In the genomic region with DNA sequence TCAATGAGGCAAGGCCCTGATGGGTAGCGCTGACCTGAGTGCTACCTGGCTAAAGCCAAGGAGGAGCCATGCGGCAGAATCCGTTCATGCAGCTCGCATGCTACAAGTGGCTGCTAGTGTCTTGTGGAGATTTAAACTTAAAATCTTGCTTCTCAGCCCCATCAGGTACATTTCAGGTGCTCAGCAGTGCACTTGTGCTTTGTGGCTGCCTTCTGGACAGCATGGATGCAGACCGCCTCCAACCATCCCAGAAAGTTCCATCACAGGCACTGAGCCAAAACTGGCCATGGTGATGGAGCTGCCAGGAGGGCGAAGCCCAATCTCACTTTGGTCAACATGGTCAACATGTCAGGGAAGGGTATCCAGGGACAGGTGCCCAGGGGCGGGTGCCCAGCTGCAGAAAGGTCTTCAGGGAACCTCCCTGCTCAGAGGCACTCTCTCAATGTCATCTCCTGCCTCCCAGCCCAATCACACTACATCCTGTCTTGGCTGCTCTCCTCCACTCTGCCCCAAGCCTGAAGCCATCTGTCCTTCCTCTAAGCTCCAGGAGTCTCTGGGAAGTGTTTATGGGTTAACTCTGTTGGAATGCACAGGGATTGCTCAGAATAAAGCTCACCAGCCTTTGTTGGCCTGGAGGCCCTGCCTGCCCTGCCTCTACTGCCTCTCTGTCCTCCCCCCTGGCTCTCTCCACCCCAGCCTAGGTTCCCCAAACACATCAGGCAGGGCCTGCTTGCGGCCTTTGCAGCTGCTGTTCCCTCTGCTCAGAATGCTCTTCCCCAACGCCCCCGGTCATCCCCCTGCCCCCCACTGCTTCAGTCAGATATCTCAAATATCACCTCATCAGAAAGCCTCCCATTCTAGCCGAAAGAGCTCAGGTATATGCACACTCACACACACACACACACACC, we compare ENCODE assay signal across 12 cellular contexts. TPM values are rescaled to one million over a fixed set of nuclear protein-coding genes. Genes with fewer than 3 reads are reported as not detected.
A peak's percentile ranks its signal among the peaks of the same experiment; 100 is the strongest.
DNase-seq lines count a peak whose midpoint lies in the region; ATAC-seq and TF ChIP-seq lines count a peak whose summit lies in the region.
"Had no signal": no experiment of that assay in that cellular context is flagged by ENCODE, and none has a peak within 500 bp of the region (broad histone marks: within the 10 kb centered on the region; RNA-seq: fewer than 3 reads in every experiment).

No MANE protein-coding gene starts in this region.

- H3K27ac ChIP-seq in trophoblast cell (ENCODE audit: low read depth, low read length) (no peak overlapping the region), psoas muscle (no peak overlapping the region)

- no peak overlapping the region for H3K18ac ChIP-seq in trophoblast cell (ENCODE audit: low read length)

- no peak overlapping the region for H2BK5ac ChIP-seq in trophoblast cell (ENCODE audit: low read depth, low read length, poor library complexity)

- no CpG with 5 or more reads among the region's 11 CpGs for WGBS in trophoblast cell (ENCODE audit: extremely low coverage, insufficient coverage, insufficient read length)
- 90 to 93% (median 93%) methylated on average over 11 of the region's 11 CpGs for WGBS in psoas muscle, 3 donors

- intact Hi-C loops in psoas muscle (cut with DNase I), result loop anchor here (2.0 to 5.0 kb wide), 2 partner anchors 68 to 69 kb away; no protein-coding TSS in a partner anchor

- no peak for ATAC-seq in central memory CD8-positive, alpha-beta T cell (replicated peaks; ENCODE audit: extremely low read depth, poor library complexity, severe bottlenecking)
- no peak for ATAC-seq in psoas muscle

- H3K9ac ChIP-seq in trophoblast cell (ENCODE audit: low read length), result no peak overlapping the region

- peak overlapping the region; percentile 86 for H3K27ac Mint-ChIP-seq in central memory CD8-positive, alpha-beta T cell (ENCODE audit: low read depth)

- H3K9me3 ChIP-seq in trophoblast cell (ENCODE audit: insufficient read depth, low read depth, low read length), result peaks cover 2% of the 10 kb centered on the region
- H3K9me3 ChIP-seq in psoas muscle, result no peaks in the 10 kb centered on the region

- DNase-seq in NCI-H2171 treated with DMSO at 0.1 percent for 48 hours (lab: John Stamatoyannopoulos, UW) (peak; percentile 16), NCI-H2171 (lab: John Stamatoyannopoulos, UW) (no peak), M059J (ENCODE audit: low read depth) (peak; percentile 68), trophoblast cell (no peak), psoas muscle (no peak), KBM-7 (no peak), ureter (ENCODE audit: low spot score) (no peak)
- DNase-seq in central memory CD8-positive, alpha-beta T cell (ENCODE audit: low spot score in 2 of 2), result no peak
- DNase-seq: 8988T had no signal

- no peak overlapping the region for H3K4ac ChIP-seq in trophoblast cell (ENCODE audit: low read depth, low read length)

- H4K12ac ChIP-seq in trophoblast cell (ENCODE audit: low read depth, low read length), result no peak overlapping the region

- no peak overlapping the region for H4K8ac ChIP-seq in trophoblast cell (ENCODE audit: low read depth, low read length)

- no peak for TF ChIP-seq CTCF in psoas muscle (IDR thresholded peaks at IDR 0.05)

- no peaks in the 10 kb centered on the region for H3K27me3 ChIP-seq in trophoblast cell (ENCODE audit: insufficient read depth, low read length)
- H3K27me3 ChIP-seq in psoas muscle (ENCODE audit: insufficient read depth in 3 of 3, low read length in 2 of 3), result no peaks in the 10 kb centered on the region

- peaks cover 42% of the 10 kb centered on the region for H3K4me1 Mint-ChIP-seq in central memory CD8-positive, alpha-beta T cell

- H3K36me3 ChIP-seq in trophoblast cell (ENCODE audit: control insufficient read depth in 1 of 2, insufficient read depth in 2 of 2, low read length in 2 of 2) (no peaks in the 10 kb centered on the region), psoas muscle (ENCODE audit: insufficient read depth in 1 of 2, low read depth in 1 of 2) (no peaks in the 10 kb centered on the region)

- no peak overlapping the region for H3K23ac ChIP-seq in trophoblast cell (ENCODE audit: low read length)

- H3K79me1 ChIP-seq in trophoblast cell (ENCODE audit: low read length), result no peaks in the 10 kb centered on the region

- H3K27me3 Mint-ChIP-seq in central memory CD8-positive, alpha-beta T cell, result no peaks in the 10 kb centered on the region

- H3K4me1 ChIP-seq in trophoblast cell (ENCODE audit: control insufficient read depth in 1 of 2, insufficient read depth in 2 of 2, low read length in 2 of 2) (peaks cover 11 to 30% of the 10 kb centered on the region in 2 experiments), psoas muscle (no peaks in the 10 kb centered on the region)

- H4K91ac ChIP-seq in trophoblast cell (ENCODE audit: low read depth, low read length), result peak overlapping the region; percentile 65

- H2BK12ac ChIP-seq in trophoblast cell (ENCODE audit: low read length), result peak overlapping the region; percentile 61

- H3K4me3 ChIP-seq in trophoblast cell (ENCODE audit: low read depth, low read length) (no peak overlapping the region), psoas muscle (no peak overlapping the region)

- in situ Hi-C loops in KBM-7 (cut with MboI; ENCODE audit: low pct_unique_long_range_greater_than_20kb, low sequenced_read_pairs), result loop anchor here (5.0 kb wide), 1 partner anchor 68 kb away; no protein-coding TSS in a partner anchor

- H3K4me2 ChIP-seq in trophoblast cell (ENCODE audit: low read length), result no peak overlapping the region

- H3K9me3 Mint-ChIP-seq in central memory CD8-positive, alpha-beta T cell, result no peaks in the 10 kb centered on the region
- H3K9me3 Mint-ChIP-seq: activated T-helper 2 cell treated with anti-CD3 and anti-CD28 coated beads, Interferon-gamma antibody, Interleukin-2, Interleukin-4, amounts not matched to agents 10 μg/mL and 5 μg/mL and 100 μg/mL, durations not matched to agents 14 hours and 24 hours and 36 hours had no signal

- no peak overlapping the region for H2AK5ac ChIP-seq in trophoblast cell (ENCODE audit: low read length)

- peak overlapping the region; percentile 67 for H3K4me3 Mint-ChIP-seq in central memory CD8-positive, alpha-beta T cell

- H3K14ac ChIP-seq in trophoblast cell (ENCODE audit: low read length), result peak overlapping the region; percentile 20

- no peak overlapping the region for H2AFZ ChIP-seq in trophoblast cell (ENCODE audit: insufficient read depth, low read length, poor library complexity)

- H3K79me2 ChIP-seq in trophoblast cell (ENCODE audit: control insufficient read depth, insufficient read depth, low read length, poor library complexity), result peaks cover 1% of the 10 kb centered on the region

- peaks cover 7% of the 10 kb centered on the region for H3K36me3 Mint-ChIP-seq in central memory CD8-positive, alpha-beta T cell (ENCODE audit: insufficient read depth)

- no peak overlapping the region for H2BK120ac ChIP-seq in trophoblast cell (ENCODE audit: insufficient read depth, low read length, poor library complexity)

RNA-seq across cellular contexts. Expression of a gene that starts 18.3 kb away (rescaled TPM):
- total RNA-seq in M059J (2014; rRNA removed; shearing (Covaris generic)), result not detected in 2 replicates
- not detected in 2 replicates for polyA plus RNA-seq in trophoblast cell (2013)
- total RNA-seq in psoas muscle, result not detected
- not detected for polyA plus RNA-seq in psoas muscle
- total RNA-seq in ureter, result 0.83 TPM
- total RNA-seq: H4, osteocyte had no signal

RNA-seq across cellular contexts. Expression of a gene that starts 52.0 kb away (rescaled TPM):
- 78.2 and 127 TPM in 2 replicates for total RNA-seq in M059J (2014; rRNA removed; shearing (Covaris generic))
- polyA plus RNA-seq in trophoblast cell (2013), result 200 and 203 TPM in 2 replicates
- total RNA-seq in psoas muscle (100 to 1,000 TPM; 228 to 322 (median 258) TPM), ureter (423 TPM)
- 100 to 1,000 TPM; 142 to 270 (median 184) TPM for polyA plus RNA-seq in psoas muscle

Comparison
In these comparisons a context has a peak if more than half of its experiments do, and no peak if none do; other contexts are left out.
1. DNase-seq: peak in NCI-H2171 treated with DMSO at 0.1 percent for 48 hours (single experiment) and M059J (single experiment); none in NCI-H2171 (single experiment), central memory CD8-positive, alpha-beta T cell (0 of 2), trophoblast cell (0 of 2), psoas muscle (0 of 2), KBM-7 (single experiment) and ureter (single experiment).